Comparison of ENCODE assay signal across 20 cellular contexts in genomic region chr12:83153156-83153555, GRCh38.
DNase-seq lines count a peak whose midpoint lies in the region; ATAC-seq and TF ChIP-seq lines count a peak whose summit lies in the region.
"Had no signal": no experiment of that assay in that cellular context is flagged by ENCODE, and none has a peak within 500 bp of the region (broad histone marks: within the 10 kb centered on the region; RNA-seq: fewer than 3 reads in every experiment).

No MANE protein-coding gene starts in this region.

- peaks cover 0 to 7% (median 5%) of the 10 kb centered on the region in 5 experiments for H3K9me3 Mint-ChIP-seq in brain
- H3K9me3 Mint-ChIP-seq in endothelial cell (ENCODE audit: unreplicated experiment), result no peaks in the 10 kb centered on the region
- H3K9me3 Mint-ChIP-seq: activated naive CD4-positive, alpha-beta T cell treated with anti-CD3 and anti-CD28 coated beads for 36 hours; activated T-cell treated with anti-CD3 and anti-CD28 coated beads, Interleukin-2, amount 50 U/mL, for 4 hours; CD4-positive, alpha-beta T cell had no signal

- no peak for DNase-seq in endothelial cell (ENCODE audit: low spot score)
- no peak for DNase-seq in head of caudate nucleus
- DNase-seq in activated T-cell treated with anti-CD3 and anti-CD28 coated beads, Interleukin-2, amount 50 U/mL, for 1 hour, result no peak
- DNase-seq in middle frontal gyrus (ENCODE audit: extremely low spot score, low spot score), result no peak
- DNase-seq: activated CD4-positive, CD25-positive, alpha-beta regulatory T cell treated with anti-CD3 and anti-CD28 coated beads, Interleukin-2, amount 50 U/mL, for 72 hours; activated naive CD4-positive, alpha-beta T cell treated with anti-CD3 and anti-CD28 coated beads for 36 hours; activated T-cell treated with anti-CD3 and anti-CD28 coated beads, Interleukin-2, amount 50 U/mL, for 4 hours; amniotic stem cell; CD4-positive, alpha-beta T cell; Kasumi-1; NCI-H2029; PC-9; SHP77; stimulated activated CD4-positive, alpha-beta T cell treated with anti-CD3 and anti-CD28 coated beads, Interleukin-4, amount 100 ng/mL, for 24 hours; tibial artery had no signal

- H3K27me3 Mint-ChIP-seq in brain, result no peaks in the 10 kb centered on the region
- no peaks in the 10 kb centered on the region for H3K27me3 Mint-ChIP-seq in endothelial cell (ENCODE audit: unreplicated experiment)
- H3K27me3 Mint-ChIP-seq: CD4-positive, alpha-beta T cell; stimulated activated naive CD8-positive, alpha-beta T cell treated with anti-CD3 and anti-CD28 coated beads, Interleukin-15, Interleukin-2, amounts not matched to agents 100 ng/mL and 50 ng/mL, for 24 hours had no signal

- no peaks in the 10 kb centered on the region for H3K36me3 Mint-ChIP-seq in brain
- no peaks in the 10 kb centered on the region for H3K36me3 Mint-ChIP-seq in endothelial cell (ENCODE audit: low read depth, unreplicated experiment)

- TF ChIP-seq CTCF in brain (conservative IDR thresholded peaks at IDR 0.05) (no peak), endothelial cell (IDR thresholded peaks at IDR 0.05; ENCODE audit: unreplicated experiment) (no peak)

- ATAC-seq in GM18519 (IDR thresholded peaks at IDR 0.05; ENCODE audit: low FRiP score, unreplicated experiment) (peak; percentile 52), GM19395 (IDR thresholded peaks at IDR 0.05; ENCODE audit: unreplicated experiment) (peak; percentile 82), HG03175 (IDR thresholded peaks at IDR 0.05; ENCODE audit: unreplicated experiment) (peak; percentile 67)
- ATAC-seq: activated T-cell treated with anti-CD3 and anti-CD28 coated beads, Interleukin-2, amount 50 U/mL, for 4 hours had no signal

- H3K27ac Mint-ChIP-seq in brain, result peak overlapping the region in 3 of 5 experiments; percentile 2 to 66 (median 39)
- H3K27ac Mint-ChIP-seq in endothelial cell (ENCODE audit: unreplicated experiment), result no peak overlapping the region
- H3K27ac Mint-ChIP-seq: activated naive CD4-positive, alpha-beta T cell treated with anti-CD3 and anti-CD28 coated beads for 36 hours; CD4-positive, alpha-beta T cell; stimulated activated naive CD8-positive, alpha-beta T cell treated with anti-CD3 and anti-CD28 coated beads, Interleukin-15, Interleukin-2, amounts not matched to agents 100 ng/mL and 50 ng/mL, for 24 hours had no signal

- H3K4me3 Mint-ChIP-seq in brain (no peak overlapping the region), endothelial cell (ENCODE audit: unreplicated experiment) (no peak overlapping the region)
- H3K4me3 Mint-ChIP-seq: activated naive CD4-positive, alpha-beta T cell treated with anti-CD3 and anti-CD28 coated beads for 36 hours; activated T-cell treated with anti-CD3 and anti-CD28 coated beads, Interleukin-2, amount 50 U/mL, for 4 hours; CD4-positive, alpha-beta T cell; stimulated activated naive CD8-positive, alpha-beta T cell treated with anti-CD3 and anti-CD28 coated beads, Interleukin-15, Interleukin-2, amounts not matched to agents 100 ng/mL and 50 ng/mL, for 24 hours had no signal

- peaks cover 33% of the 10 kb centered on the region for H3K4me1 Mint-ChIP-seq in brain
- H3K4me1 Mint-ChIP-seq in endothelial cell (ENCODE audit: unreplicated experiment), result peaks cover 7% of the 10 kb centered on the region

- intact Hi-C loops in head of caudate nucleus (cut with DNase I), result no loop called here
